Comparison of ENCODE assay signal across 24 cellular contexts in the genomic region with DNA sequence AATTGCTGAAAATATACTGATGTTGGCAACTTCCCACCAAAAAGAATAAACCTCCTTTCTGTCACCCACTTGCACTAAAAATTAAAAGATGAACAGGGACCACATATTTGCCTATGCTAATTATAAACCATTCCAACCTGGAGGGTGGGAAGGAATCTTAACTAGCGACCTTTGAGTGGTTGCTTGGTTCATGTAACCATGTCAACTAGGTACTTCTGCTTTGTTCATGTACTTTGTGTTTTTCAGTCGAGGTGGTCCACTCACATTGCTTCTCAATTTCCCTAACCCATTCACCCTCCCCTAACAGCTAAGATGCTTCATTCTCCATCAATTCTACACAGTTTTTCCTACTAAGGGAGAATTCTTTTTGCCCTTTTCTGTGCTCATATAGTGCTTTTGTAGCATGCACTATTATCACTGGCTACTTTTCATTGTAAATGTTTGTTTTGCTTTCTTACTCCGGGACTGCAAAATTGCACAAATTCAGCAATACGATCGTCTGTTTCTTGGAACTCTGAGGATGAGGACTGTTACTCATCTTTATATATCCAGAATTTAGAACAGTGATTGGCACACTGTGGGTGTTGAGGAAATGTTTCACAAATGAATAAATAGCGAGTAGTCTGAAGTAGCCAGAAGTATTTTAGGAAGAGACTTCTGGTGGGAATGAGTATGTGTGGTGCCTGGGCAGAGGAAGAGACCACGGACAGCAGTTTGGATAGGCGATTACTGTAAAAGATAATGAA.
DNase-seq lines count a peak whose midpoint lies in the region; ATAC-seq and TF ChIP-seq lines count a peak whose summit lies in the region.
"Had no signal": no experiment of that assay in that cellular context is flagged by ENCODE, and none has a peak within 500 bp of the region (broad histone marks: within the 10 kb centered on the region; RNA-seq: fewer than 3 reads in every experiment).

No MANE protein-coding gene starts in this region.

- H3K4me3 ChIP-seq in choroid plexus epithelial cell (ENCODE audit: low read depth, low read length), result peak overlapping the region; percentile 14
- H3K4me3 ChIP-seq: breast epithelium, GM12878, K562, Peyer's patch, SK-N-MC had no signal

- ATAC-seq in left lobe of liver, result peak; percentile 22
- ATAC-seq in HG02981 (IDR thresholded peaks at IDR 0.05; ENCODE audit: unreplicated experiment), result no peak
- no peak for ATAC-seq in GM18909 (IDR thresholded peaks at IDR 0.05; ENCODE audit: poor library complexity, unreplicated experiment)
- ATAC-seq: activated CD8-positive, alpha-beta T cell treated with anti-CD3 and anti-CD28 coated beads, Interleukin-2, amount 10 ng/mL, durations not matched to agents 7 days and 5 days; GM12878; HCT116; K562; left ventricle myocardium superior had no signal

- TF ChIP-seq CTCF in choroid plexus epithelial cell (conservative IDR thresholded peaks at IDR 0.05; ENCODE audit: low read depth, low read length), result no peak

- in situ Hi-C loops in ACHN (cut with HindIII; ENCODE audit: low pct_ligation_motif_present, low pct_unique_long_range_greater_than_20kb, low sequenced_read_pairs), result no loop called here
- in situ Hi-C loops in KBM-7 (cut with MboI; ENCODE audit: low pct_unique_long_range_greater_than_20kb, low sequenced_read_pairs), result no loop called here

- DNase-seq in ACHN, result peak; percentile 7
- peak; percentile 19 for DNase-seq in KBM-7
- peak; percentile 34 for DNase-seq in choroid plexus epithelial cell (ENCODE audit: low read depth)
- no peak for DNase-seq in left lobe of liver (ENCODE audit: low spot score)
- no peak for DNase-seq in MV-4-11 (lab: John Stamatoyannopoulos, UW)
- DNase-seq in ureter (ENCODE audit: low spot score), result no peak
- DNase-seq: activated CD8-positive, alpha-beta T cell treated with anti-CD3 and anti-CD28 coated beads, Interleukin-2, amount 10 ng/mL, durations not matched to agents 7 days and 5 days; activated naive CD8-positive, alpha-beta T cell treated with anti-CD3 and anti-CD28 coated beads for 36 hours; activated T-cell treated with anti-CD3 and anti-CD28 coated beads, Interleukin-2, amount 50 U/mL, for 48 hours; CD4-positive, alpha-beta T cell; erythroblast; glutamatergic neuron; left ventricle myocardium superior; NCI-H1048; NCI-H2081; nucleus accumbens; Peyer's patch had no signal

Comparison
In these comparisons a context has a peak if more than half of its experiments do, and no peak if none do; other contexts are left out.
1. DNase-seq: peak in ACHN (single experiment), KBM-7 (single experiment) and choroid plexus epithelial cell (single experiment); none in left lobe of liver (single experiment), MV-4-11 (single experiment) and ureter (single experiment).